16 cellular contexts compared by ENCODE assay signal in genomic region chr14:59438148-59438766, GRCh38. TPM values are rescaled to one million over a fixed set of nuclear protein-coding genes. Genes with fewer than 3 reads are reported as not detected.
DNase-seq lines count a peak whose midpoint lies in the region; ATAC-seq and TF ChIP-seq lines count a peak whose summit lies in the region.
"Had no signal": no experiment of that assay in that cellular context is flagged by ENCODE, and none has a peak within 500 bp of the region (broad histone marks: within the 10 kb centered on the region; RNA-seq: fewer than 3 reads in every experiment).

No MANE protein-coding gene starts in this region.

- no peaks in the 10 kb centered on the region for H3K4me1 ChIP-seq in thyroid gland
- H3K4me1 ChIP-seq: adrenal gland had no signal

- no peak for ATAC-seq in GM21619 (IDR thresholded peaks at IDR 0.05; ENCODE audit: unreplicated experiment)
- ATAC-seq: mucosa of descending colon had no signal

- H3K27ac Mint-ChIP-seq in chondrocyte (ENCODE audit: unreplicated experiment) = peak overlapping the region; percentile 56

- 90 to 92% methylated on average over 1 of the region's 1 CpG for WGBS in thyroid gland, 2 donors

- H3K27me3 ChIP-seq in thyroid gland = no peaks in the 10 kb centered on the region
- H3K27me3 ChIP-seq: adrenal gland had no signal

- peak; percentile 70 for DNase-seq in ELR (ENCODE audit: low read depth)
- DNase-seq in NB4 (ENCODE audit: low read depth) = peak; percentile 41
- no peak for DNase-seq in chondrocyte (ENCODE audit: low spot score)
- peak; percentile 46 for DNase-seq in myocyte (ENCODE audit: low read depth)
- DNase-seq in thyroid gland = no peak
- no peak for DNase-seq in DMS79 (lab: John Stamatoyannopoulos, UW)
- no peak for DNase-seq in effector CD4-positive, alpha-beta T cell
- DNase-seq: activated CD4-positive, CD25-positive, alpha-beta regulatory T cell; activated T-cell treated with anti-CD3 and anti-CD28 coated beads, Interleukin-2, amount 50 U/mL, for 1 hour; adrenal gland; CD4-positive, alpha-beta memory T cell; H7; mucosa of descending colon; NCI-H187 treated with DMSO at 0.1 percent for 48 hours had no signal

- no peak for TF ChIP-seq POLR2A in NB4 (IDR thresholded peaks at IDR 0.05; ENCODE audit: extremely low read depth, insufficient read length)
- no peak for TF ChIP-seq POLR2A in thyroid gland (IDR thresholded peaks at IDR 0.05)

- no peak overlapping the region for H3K4me3 ChIP-seq in NB4 (ENCODE audit: low read depth, low read length)
- H3K4me3 ChIP-seq in thyroid gland (replicated peaks in 1 of 3) = no peak overlapping the region
- H3K4me3 ChIP-seq: adrenal gland, mucosa of descending colon, SK-N-MC had no signal

- no peak overlapping the region for H3K27ac ChIP-seq in thyroid gland
- H3K27ac ChIP-seq: adrenal gland, SK-N-MC had no signal

- H3K36me3 Mint-ChIP-seq in chondrocyte (ENCODE audit: low read depth) = peaks cover 2% of the 10 kb centered on the region
- H3K36me3 Mint-ChIP-seq: CD4-positive, alpha-beta memory T cell had no signal

- H3K9me3 ChIP-seq in thyroid gland = no peaks in the 10 kb centered on the region
- H3K9me3 ChIP-seq: adrenal gland, mucosa of descending colon had no signal

- no peaks in the 10 kb centered on the region for H3K27me3 Mint-ChIP-seq in chondrocyte (ENCODE audit: low read depth)
- H3K27me3 Mint-ChIP-seq: CD4-positive, alpha-beta memory T cell had no signal

- TF ChIP-seq CTCF in NB4 (IDR thresholded peaks at IDR 0.05; ENCODE audit: low read depth, low read length) (no peak), chondrocyte (IDR thresholded peaks at IDR 0.05) (no peak), thyroid gland (IDR thresholded peaks at IDR 0.05) (no peak)

- no peaks in the 10 kb centered on the region for H3K36me3 ChIP-seq in thyroid gland
- H3K36me3 ChIP-seq: adrenal gland had no signal

- H3K4me1 Mint-ChIP-seq in chondrocyte (ENCODE audit: low read depth) = peaks cover 40% of the 10 kb centered on the region
- H3K4me1 Mint-ChIP-seq: CD4-positive, alpha-beta memory T cell had no signal

- no peaks in the 10 kb centered on the region for H3K9me3 Mint-ChIP-seq in chondrocyte (ENCODE audit: low read depth)
- H3K9me3 Mint-ChIP-seq: CD4-positive, alpha-beta memory T cell had no signal

- H3K4me3 Mint-ChIP-seq in chondrocyte (ENCODE audit: unreplicated experiment) = no peak overlapping the region
- H3K4me3 Mint-ChIP-seq: CD4-positive, alpha-beta memory T cell had no signal

- intact Hi-C loops in thyroid gland (cut with DNase I) = no loop called here

RNA-seq across cellular contexts. Expression of gene GPR135, which starts 26.9 kb away (rescaled TPM):
- total RNA-seq in chondrocyte (4.0 to 8.9 TPM (median 4.8 TPM) in 3 replicates), myocyte (4.6 and 6.5 TPM in 2 replicates), thyroid gland (10 to 100 TPM in 1 of 4 donors, 1 to 10 TPM in 3; 7.4 to 12.9 (median 7.7) TPM)
- 2.1 TPM for polyA plus RNA-seq in myocyte (2012)

RNA-seq across cellular contexts. Expression of gene L3HYPDH, which starts 46.0 kb away (rescaled TPM):
- total RNA-seq in chondrocyte (35.3 to 56.6 TPM (median 39.1 TPM) in 3 replicates), myocyte (44.3 and 58.1 TPM in 2 replicates), thyroid gland (10 to 100 TPM; 54.8 to 97.7 (median 81.2) TPM)
- polyA plus RNA-seq in myocyte (2012) = 37.1 TPM

RNA-seq across cellular contexts. Expression of gene JKAMP, which starts 46.1 kb away (rescaled TPM):
- total RNA-seq in chondrocyte (45.5 to 48.6 TPM (median 48.3 TPM) in 3 replicates), myocyte (132 and 141 TPM in 2 replicates), thyroid gland (10 to 100 TPM; 67.9 to 85.7 (median 75.5) TPM)
- 65.6 TPM for polyA plus RNA-seq in myocyte (2012)

Comparison
In these comparisons a context has a peak if more than half of its experiments do, and no peak if none do; other contexts are left out.
1. DNase-seq: peak in ELR (single experiment), NB4 (single experiment) and myocyte (single experiment); none in chondrocyte (single experiment), thyroid gland (0 of 2), DMS79 (single experiment) and effector CD4-positive, alpha-beta T cell (single experiment).